1 cellular context compared by ENCODE assay signal in genomic region chr1:228343211-228343661, GRCh38.
TF ChIP-seq lines count a peak whose summit lies in the region.

No MANE protein-coding gene starts in this region.

TF ChIP-seq in HepG2, 621 proteins besides CTCF, POLR2A, EP300 and RAD21:
- TF ChIP-seq THAP7 (CRISPR knock-in tag; IDR thresholded peaks at IDR 0.05) (no peak), FOSL1 (CRISPR knock-in tag; IDR thresholded peaks at IDR 0.05; ENCODE audit: borderline replicate concordance) (no peak), ZNF335 (CRISPR knock-in tag; IDR thresholded peaks at IDR 0.05) (no peak), ARID3A (IDR thresholded peaks at IDR 0.05; ENCODE audit: low read depth, low read length) (no peak), ZNF691 (CRISPR knock-in tag; IDR thresholded peaks at IDR 0.05; ENCODE audit: borderline replicate concordance, low read depth) (no peak), IRF2 (CRISPR knock-in tag; IDR thresholded peaks at IDR 0.05) (no peak), FLYWCH1 (CRISPR knock-in tag; IDR thresholded peaks at IDR 0.05) (no peak), ZFP36L1 (CRISPR knock-in tag; IDR thresholded peaks at IDR 0.05) (no peak), HINFP (CRISPR knock-in tag; IDR thresholded peaks at IDR 0.05; ENCODE audit: low read depth) (no peak), ZNF354B (CRISPR knock-in tag; IDR thresholded peaks at IDR 0.05) (no peak), KAT7 (CRISPR knock-in tag; IDR thresholded peaks at IDR 0.05; ENCODE audit: borderline replicate concordance) (no peak), CSRNP2 (CRISPR knock-in tag; conservative IDR thresholded peaks at IDR 0.05; ENCODE audit: low read depth) (no peak), ZNF589 (CRISPR knock-in tag; conservative IDR thresholded peaks at IDR 0.05) (no peak), LBX2 (CRISPR knock-in tag; IDR thresholded peaks at IDR 0.05; ENCODE audit: borderline replicate concordance) (no peak), HNF1A (IDR thresholded peaks at IDR 0.05; ENCODE audit: low read depth) (no peak), HNF1A (CRISPR knock-in tag; IDR thresholded peaks at IDR 0.05; ENCODE audit: borderline replicate concordance) (no peak), TOPORS (CRISPR knock-in tag; IDR thresholded peaks at IDR 0.05) (no peak), ZNF570 (CRISPR knock-in tag; IDR thresholded peaks at IDR 0.05; ENCODE audit: borderline replicate concordance) (no peak), TERF1 (CRISPR knock-in tag; IDR thresholded peaks at IDR 0.05) (no peak), TFE3 (CRISPR knock-in tag; IDR thresholded peaks at IDR 0.05) (no peak)
